In the genomic region with DNA sequence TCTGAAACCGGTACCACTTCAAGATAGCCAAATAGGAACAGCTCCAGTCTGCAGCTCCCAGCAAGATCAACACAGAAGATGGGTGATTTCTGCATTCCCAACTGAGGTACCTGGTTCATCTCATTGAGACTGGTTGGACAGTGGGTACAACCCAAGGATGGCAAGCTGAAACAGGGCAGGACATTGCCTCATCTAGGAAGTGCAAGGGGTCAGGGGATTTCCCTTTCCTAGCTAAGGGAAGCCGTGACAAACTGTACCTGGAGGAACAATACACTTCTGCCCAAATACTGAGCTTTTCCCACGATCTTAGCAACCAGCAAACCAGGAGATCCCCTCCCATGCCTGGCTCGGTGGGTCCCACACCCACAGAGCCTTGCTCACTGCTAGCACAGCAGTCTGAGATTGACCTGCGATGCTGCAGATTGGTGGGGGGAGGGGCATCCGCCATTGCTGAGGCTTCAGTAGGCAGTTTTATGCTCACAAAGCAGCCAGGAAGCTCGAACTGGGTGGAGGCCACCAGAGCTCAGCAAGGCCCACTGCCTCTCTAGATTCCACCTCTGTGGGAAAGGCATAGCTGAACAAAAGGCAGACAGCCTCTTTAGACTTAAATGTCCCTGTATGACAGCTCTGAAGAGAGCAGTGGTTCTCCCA, we compare ENCODE assay signal across 34 cellular contexts.
"Had no signal": no experiment of that assay in that cellular context is flagged by ENCODE, and none has a peak within 500 bp of the region (broad histone marks: within the 10 kb centered on the region; RNA-seq: fewer than 3 reads in every experiment).

No MANE protein-coding gene starts in this region.

- ATAC-seq: activated CD8-positive, alpha-beta memory T cell treated with anti-CD3 and anti-CD28 coated beads, Interleukin-2, amount 10 ng/mL, durations not matched to agents 7 days and 5 days; activated naive CD8-positive, alpha-beta T cell treated with anti-CD3 and anti-CD28 coated beads, Interleukin-2, amount 50 U/mL, for 24 hours; Panc1 had no signal

- DNase-seq: activated B cell treated with CpG ODN at 0.5 μM for 24 hours; activated CD4-positive, alpha-beta memory T cell treated with anti-CD3 and anti-CD28 coated beads, Interleukin-2, amount 10 ng/mL, durations not matched to agents 7 days and 5 days; activated CD4-positive, alpha-beta T cell treated with anti-CD3 and anti-CD28 coated beads for 48 hours; activated CD4-positive, CD25-positive, alpha-beta regulatory T cell treated with anti-CD3 and anti-CD28 coated beads, Interleukin-2, amount 50 U/mL, for 72 hours; activated CD8-positive, alpha-beta memory T cell treated with anti-CD3 and anti-CD28 coated beads for 24 hours; activated CD8-positive, alpha-beta memory T cell treated with anti-CD3 and anti-CD28 coated beads, Interleukin-2, amount 10 ng/mL, durations not matched to agents 7 days and 5 days; activated CD8-positive, alpha-beta memory T cell treated with anti-CD3 and anti-CD28 coated beads, Interleukin-2, amount 50 U/mL, for 48 hours; activated effector memory CD4-positive, alpha-beta T cell treated with Interleukin-2 at 50 U/mL for 16 hours; activated naive CD4-positive, alpha-beta T cell treated with anti-CD3 and anti-CD28 coated beads, Interleukin-2, amount 10 ng/mL, durations not matched to agents 7 days and 5 days; activated naive CD8-positive, alpha-beta T cell treated with anti-CD3 and anti-CD28 coated beads, Interleukin-2, amount 50 U/mL, for 24 hours; activated T-cell treated with anti-CD3 and anti-CD28 coated beads, Interleukin-2, amount 50 U/mL, for 48 hours; anterior cingulate cortex; central memory CD4-positive, alpha-beta T cell; Karpas-422; MG63; NCI-H1048; NCI-H1105 treated with DMSO at 0.1 percent for 48 hours; NCI-H1436; NCI-H1694; NCI-H1930; NCI-H2081 treated with DMSO at 0.1 percent for 48 hours; NCI-H226; NCI-H446 treated with DMSO at 0.1 percent for 48 hours; NCI-H524; NCI-H69; RPMI8226; SHP77 treated with DMSO at 0.1 percent for 48 hours; SK-N-SH had no signal

- H3K4me1 Mint-ChIP-seq: activated B cell treated with CpG ODN at 0.5 μM for 24 hours; activated CD4-positive, alpha-beta memory T cell treated with anti-CD3 and anti-CD28 coated beads, Interleukin-2, amount 10 ng/mL, durations not matched to agents 7 days and 5 days; activated CD8-positive, alpha-beta memory T cell treated with anti-CD3 and anti-CD28 coated beads, Interleukin-2, amount 10 ng/mL, durations not matched to agents 7 days and 5 days; activated naive CD4-positive, alpha-beta T cell treated with anti-CD3 and anti-CD28 coated beads, Interleukin-2, amount 10 ng/mL, durations not matched to agents 7 days and 5 days; activated naive CD8-positive, alpha-beta T cell treated with anti-CD3 and anti-CD28 coated beads, Interleukin-2, amount 50 U/mL, for 24 hours; brain had no signal

- H3K4me1 ChIP-seq: SJSA1 had no signal

- H3K9ac ChIP-seq: SK-N-SH had no signal

- H3K4me2 ChIP-seq: SK-N-SH had no signal

- H3K4me3 ChIP-seq: MG63, SJSA1 had no signal

- H3K27ac Mint-ChIP-seq: activated B cell treated with CpG ODN at 0.5 μM for 24 hours; activated CD4-positive, alpha-beta memory T cell treated with anti-CD3 and anti-CD28 coated beads, Interleukin-2, amount 10 ng/mL, durations not matched to agents 7 days and 5 days; activated CD8-positive, alpha-beta memory T cell treated with anti-CD3 and anti-CD28 coated beads, Interleukin-2, amount 10 ng/mL, durations not matched to agents 7 days and 5 days; activated naive CD4-positive, alpha-beta T cell treated with anti-CD3 and anti-CD28 coated beads, Interleukin-2, amount 10 ng/mL, durations not matched to agents 7 days and 5 days; activated naive CD8-positive, alpha-beta T cell; activated naive CD8-positive, alpha-beta T cell treated with anti-CD3 and anti-CD28 coated beads, Interleukin-2, amount 50 U/mL, for 24 hours; brain; T-helper 1 cell treated with Interleukin-12 subunit alpha and Interleukin-12 subunit beta and Interleukin-4 antibody, amounts not matched to agents 30 μg/mL and 1 μg/mL, for 36 hours; T-helper 2 cell treated with Interferon-gamma antibody and Interleukin-4, amounts not matched to agents 5 μg/mL and 100 μg/mL, for 36 hours had no signal

- H3K4me3 Mint-ChIP-seq: activated B cell treated with CpG ODN at 0.5 μM for 24 hours; activated CD4-positive, alpha-beta memory T cell treated with anti-CD3 and anti-CD28 coated beads, Interleukin-2, amount 10 ng/mL, durations not matched to agents 7 days and 5 days; activated CD8-positive, alpha-beta memory T cell treated with anti-CD3 and anti-CD28 coated beads, Interleukin-2, amount 10 ng/mL, durations not matched to agents 7 days and 5 days; activated naive CD4-positive, alpha-beta T cell treated with anti-CD3 and anti-CD28 coated beads, Interleukin-2, amount 10 ng/mL, durations not matched to agents 7 days and 5 days; activated naive CD8-positive, alpha-beta T cell; activated naive CD8-positive, alpha-beta T cell treated with anti-CD3 and anti-CD28 coated beads, Interleukin-2, amount 50 U/mL, for 24 hours; brain; T-helper 1 cell treated with Interleukin-12 subunit alpha and Interleukin-12 subunit beta and Interleukin-4 antibody, amounts not matched to agents 30 μg/mL and 1 μg/mL, for 36 hours; T-helper 2 cell treated with Interferon-gamma antibody and Interleukin-4, amounts not matched to agents 5 μg/mL and 100 μg/mL, for 36 hours had no signal

- H3K36me3 Mint-ChIP-seq: activated CD8-positive, alpha-beta memory T cell treated with anti-CD3 and anti-CD28 coated beads, Interleukin-2, amount 10 ng/mL, durations not matched to agents 7 days and 5 days; activated naive CD4-positive, alpha-beta T cell treated with anti-CD3 and anti-CD28 coated beads, Interleukin-2, amount 10 ng/mL, durations not matched to agents 7 days and 5 days; activated naive CD8-positive, alpha-beta T cell; brain had no signal

- H3K36me3 ChIP-seq: MG63, SJSA1 had no signal

- H3K27me3 ChIP-seq: MG63, SJSA1 had no signal

- H3K27ac ChIP-seq: SJSA1 had no signal

- H3K9me3 ChIP-seq: MG63, SJSA1, SK-N-SH had no signal

- H3K27me3 Mint-ChIP-seq: activated naive CD4-positive, alpha-beta T cell treated with anti-CD3 and anti-CD28 coated beads, Interleukin-2, amount 10 ng/mL, durations not matched to agents 7 days and 5 days had no signal

- H3K9me3 Mint-ChIP-seq: activated naive CD4-positive, alpha-beta T cell treated with anti-CD3 and anti-CD28 coated beads, Interleukin-2, amount 10 ng/mL, durations not matched to agents 7 days and 5 days had no signal
